Comparison of ENCODE assay signal across 8 cellular contexts in the genomic region with DNA sequence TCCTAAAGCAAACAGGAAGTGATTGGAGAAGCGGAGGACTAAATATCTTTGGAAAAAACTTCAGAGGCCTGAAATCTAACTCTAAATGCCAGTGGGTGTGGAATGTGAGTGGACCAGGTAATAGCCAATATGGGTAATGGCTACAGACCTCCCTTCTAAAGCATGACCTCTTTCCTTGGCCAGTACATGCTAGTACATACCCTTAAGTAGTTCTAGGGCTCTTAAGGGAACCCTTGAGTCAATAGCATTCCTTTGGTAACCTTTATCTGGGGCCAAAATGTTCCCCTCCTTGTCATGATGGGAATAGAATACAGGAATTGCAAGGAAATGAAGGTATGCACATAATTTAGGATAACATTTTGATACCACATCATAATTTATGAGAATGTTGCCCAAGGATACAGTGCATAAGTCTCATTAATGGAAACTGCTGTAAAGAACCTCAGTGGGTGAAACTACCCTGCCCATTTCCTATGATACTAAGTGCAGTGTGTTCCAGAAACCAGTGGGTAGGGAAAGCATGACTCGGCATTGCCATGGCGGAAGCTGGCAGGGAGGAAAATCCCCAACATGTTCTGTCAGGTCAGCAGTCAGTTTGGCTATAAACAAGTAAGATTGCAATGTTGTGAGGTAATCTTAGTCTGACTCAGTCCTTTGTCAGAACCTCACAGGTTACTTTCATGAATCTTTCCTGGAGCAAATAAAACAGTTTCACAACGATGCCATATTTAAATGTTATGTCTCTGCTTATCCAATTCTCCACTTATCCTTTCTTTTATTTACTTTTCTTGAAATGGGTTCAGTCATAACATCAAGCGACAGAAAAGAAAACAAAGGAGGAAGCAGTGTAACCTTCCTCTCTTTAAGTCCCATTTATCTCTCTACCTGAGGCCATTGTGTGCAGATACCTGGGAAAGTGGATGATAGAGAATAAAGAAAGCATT. TPM values are rescaled to one million over a fixed set of nuclear protein-coding genes. Genes with fewer than 3 reads are reported as not detected.
A peak's percentile ranks its signal among the peaks of the same experiment; 100 is the strongest.
DNase-seq lines count a peak whose midpoint lies in the region; ATAC-seq and TF ChIP-seq lines count a peak whose summit lies in the region.

No MANE protein-coding gene starts in this region.

- peaks cover 28% of the 10 kb centered on the region for H3K4me1 ChIP-seq in foreskin keratinocyte

- H3K27ac ChIP-seq in foreskin keratinocyte: peak overlapping the region; percentile 100

- TF ChIP-seq CTCF in foreskin keratinocyte (conservative IDR thresholded peaks at IDR 0.05): no peak

- peak; percentile 70 for DNase-seq in DMS153 (lab: John Stamatoyannopoulos, UW)
- peak; percentile 34 to 54 for DNase-seq in activated CD4-positive, alpha-beta T cell treated with anti-CD3 and anti-CD28 coated beads, Interleukin-2, amount 50 U/mL, for 24 hours (ENCODE audit: low read depth in 1 of 2, low spot score in 1 of 2)
- DNase-seq in foreskin keratinocyte: peak; percentile 99 to 100
- peak; percentile 25 to 60 for DNase-seq in stimulated activated CD4-positive, alpha-beta T cell treated with anti-CD3 and anti-CD28 coated beads, Interleukin-12 subunit alpha, Interleukin-12 subunit beta, amount 100 ng/mL, for 24 hours (ENCODE audit: low read depth in 2 of 2)
- no peak for DNase-seq in HEK293T (ENCODE audit: extremely low spot score)
- no peak for DNase-seq in NCI-H526 (lab: John Stamatoyannopoulos, UW)

- H3K27me3 ChIP-seq in foreskin keratinocyte: no peaks in the 10 kb centered on the region

- POLR2A ChIA-PET in HEK293T (lab: Yijun Ruan, JAX): no interaction called here

- CTCF ChIA-PET in HEK293T (lab: Yijun Ruan, JAX): no interaction called here

- ATAC-seq in GM19468 (IDR thresholded peaks at IDR 0.05; ENCODE audit: extremely low read depth, unreplicated experiment) (peak; percentile 57), HG03520 (IDR thresholded peaks at IDR 0.05; ENCODE audit: unreplicated experiment) (peak; percentile 77), foreskin keratinocyte (peak; percentile 90)

TF ChIP-seq in HEK293T, 16 proteins besides CTCF, POLR2A, EP300 and RAD21:
- no peak for TF ChIP-seq CTBP1 (IDR thresholded peaks at IDR 0.05; ENCODE audit: borderline replicate concordance)
- TF ChIP-seq FOXM1 (IDR thresholded peaks at IDR 0.05; ENCODE audit: borderline replicate concordance): no peak
- no peak for TF ChIP-seq HDGF (IDR thresholded peaks at IDR 0.05; ENCODE audit: borderline replicate concordance)
- TF ChIP-seq ZNF384 (IDR thresholded peaks at IDR 0.05): no peak
- TF ChIP-seq SUZ12 (IDR thresholded peaks at IDR 0.05): no peak
- TF ChIP-seq BHLHE40 (IDR thresholded peaks at IDR 0.05; ENCODE audit: borderline replicate concordance): no peak
- TF ChIP-seq L3MBTL2 (conservative IDR thresholded peaks at IDR 0.05): no peak
- TF ChIP-seq, protein P1, sequence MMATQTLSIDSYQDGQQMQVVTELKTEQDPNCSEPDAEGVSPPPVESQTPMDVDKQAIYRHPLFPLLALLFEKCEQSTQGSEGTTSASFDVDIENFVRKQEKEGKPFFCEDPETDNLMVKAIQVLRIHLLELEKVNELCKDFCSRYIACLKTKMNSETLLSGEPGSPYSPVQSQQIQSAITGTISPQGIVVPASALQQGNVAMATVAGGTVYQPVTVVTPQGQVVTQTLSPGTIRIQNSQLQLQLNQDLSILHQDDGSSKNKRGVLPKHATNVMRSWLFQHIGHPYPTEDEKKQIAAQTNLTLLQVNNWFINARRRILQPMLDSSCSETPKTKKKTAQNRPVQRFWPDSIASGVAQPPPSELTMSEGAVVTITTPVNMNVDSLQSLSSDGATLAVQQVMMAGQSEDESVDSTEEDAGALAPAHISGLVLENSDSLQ (IDR thresholded peaks at IDR 0.05): no peak
- TF ChIP-seq LEF1 (IDR thresholded peaks at IDR 0.05; ENCODE audit: borderline replicate concordance): no peak

RNA-seq across cellular contexts. Expression of a gene that starts 23.5 kb away (rescaled TPM):
- total RNA-seq in foreskin keratinocyte: 25.8 and 28.0 TPM in 2 replicates
- 11.8 and 12.2 TPM in 2 replicates for polyA plus RNA-seq in foreskin keratinocyte

Comparison
In these comparisons a context has a peak if more than half of its experiments do, and no peak if none do; other contexts are left out.
1. DNase-seq: peak in DMS153 (single experiment), activated CD4-positive, alpha-beta T cell treated with anti-CD3 and anti-CD28 coated beads, Interleukin-2, amount 50 U/mL, for 24 hours (2 of 2), foreskin keratinocyte (2 of 2) and stimulated activated CD4-positive, alpha-beta T cell treated with anti-CD3 and anti-CD28 coated beads, Interleukin-12 subunit alpha, Interleukin-12 subunit beta, amount 100 ng/mL, for 24 hours (2 of 2); none in HEK293T (single experiment) and NCI-H526 (0 of 2).
2. Peak in every context shown above with its lines, with median percentiles within 50 percentile points of each other: ATAC-seq.